Comparison of ENCODE assay signal across 13 cellular contexts in genomic region chr1:84600796-84601195, GRCh38.
"Had no signal": no experiment of that assay in that cellular context is flagged by ENCODE, and none has a peak within 500 bp of the region (broad histone marks: within the 10 kb centered on the region; RNA-seq: fewer than 3 reads in every experiment).

No MANE protein-coding gene starts in this region.

- H3K27ac ChIP-seq: suprapubic skin, upper lobe of left lung had no signal

- H3K27me3 Mint-ChIP-seq: activated B cell treated with CpG ODN at 0.5 μM for 24 hours; activated CD4-positive, alpha-beta T cell treated with anti-CD3 and anti-CD28 coated beads, Interleukin-2, amount 10 ng/mL, durations not matched to agents 7 days and 5 days had no signal

- H3K9me3 ChIP-seq: suprapubic skin had no signal

- ATAC-seq: esophagus mucosa; mucosa of descending colon; naive thymus-derived CD8-positive, alpha-beta T cell had no signal

- H3K36me3 ChIP-seq: suprapubic skin, upper lobe of left lung had no signal

- FAIRE-seq: endometrium had no signal

- H3K27ac Mint-ChIP-seq: activated B cell treated with CpG ODN at 0.5 μM for 24 hours; activated CD4-positive, alpha-beta T cell treated with anti-CD3 and anti-CD28 coated beads, Interleukin-2, amount 10 ng/mL, durations not matched to agents 7 days and 5 days; T-helper 2 cell treated with Interferon-gamma antibody and Interleukin-4, amounts not matched to agents 5 μg/mL and 100 μg/mL, for 36 hours had no signal

- H3K4me3 Mint-ChIP-seq: activated B cell treated with CpG ODN at 0.5 μM for 24 hours; activated CD4-positive, alpha-beta T cell treated with anti-CD3 and anti-CD28 coated beads, Interleukin-2, amount 10 ng/mL, durations not matched to agents 7 days and 5 days; naive thymus-derived CD8-positive, alpha-beta T cell; T-helper 2 cell treated with Interferon-gamma antibody and Interleukin-4, amounts not matched to agents 5 μg/mL and 100 μg/mL, for 36 hours had no signal

- DNase-seq: activated B cell treated with CpG ODN at 0.5 μM for 24 hours; activated CD4-positive, alpha-beta T cell treated with anti-CD3 and anti-CD28 coated beads, Interleukin-2, amount 10 ng/mL, durations not matched to agents 7 days and 5 days; islet precursor cell; mucosa of descending colon; naive thymus-derived CD8-positive, alpha-beta T cell; retina; stimulated activated naive CD4-positive, alpha-beta T cell treated with Interleukin-2 at 50 U/mL for 16 hours; SW 1271; upper lobe of left lung had no signal

- H3K27me3 ChIP-seq: suprapubic skin, upper lobe of left lung had no signal

- H3K4me3 ChIP-seq: mucosa of descending colon, suprapubic skin, upper lobe of left lung had no signal
